In genomic region chr13:100098445-100099116, GRCh38 we compare ENCODE assay signal across 22 cellular contexts. TPM values are rescaled to one million over a fixed set of nuclear protein-coding genes. Genes with fewer than 3 reads are reported as not detected.
A peak's percentile ranks its signal among the peaks of the same experiment; 100 is the strongest.
DNase-seq lines count a peak whose midpoint lies in the region; ATAC-seq, FAIRE-seq and TF ChIP-seq lines count a peak whose summit lies in the region.
"Had no signal": no experiment of that assay in that cellular context is flagged by ENCODE, and none has a peak within 500 bp of the region (broad histone marks: within the 10 kb centered on the region; RNA-seq: fewer than 3 reads in every experiment).

No MANE protein-coding gene starts in this region.

- no peak for ATAC-seq in HCT116
- ATAC-seq: foreskin keratinocyte; stimulated activated naive CD8-positive, alpha-beta T cell treated with anti-CD3 and anti-CD28 coated beads, Interleukin-15, amount 100 ng/mL, for 72 hours had no signal

- CTCF ChIA-PET in HCT116 (lab: Charles Lee) = interaction anchor here (1.6 kb wide), 1 partner anchor 10 kb away, joined by 3 read pairs; the partner anchor contains the start of gene PCCA

- H4K20me1 ChIP-seq in HCT116 (ENCODE audit: insufficient read depth) = no peaks in the 10 kb centered on the region
- no peaks in the 10 kb centered on the region for H4K20me1 ChIP-seq in keratinocyte (ENCODE audit: control insufficient read depth, extremely low read depth, insufficient read depth, low read length)

- RAD21 ChIA-PET in HCT116 (lab: Charles Lee; ENCODE audit: low non-redundant PET in 1 of 2, low total read pairs in 2 of 2, uncharacterized antibody in 2 of 2, unreplicated experiment in 2 of 2) = interaction anchor here in 1 of 2 experiments (0.7 kb wide), 1 partner anchor 416 kb away, joined by 4 read pairs; no protein-coding TSS in a partner anchor

- H3K9ac ChIP-seq in HCT116 (ENCODE audit: low read length) (no peak overlapping the region), keratinocyte (ENCODE audit: control insufficient read depth, extremely low read depth, insufficient read depth, low read length) (no peak overlapping the region)

- H3K27me3 ChIP-seq in HCT116 (ENCODE audit: insufficient read depth, low read length) = no peaks in the 10 kb centered on the region
- no peaks in the 10 kb centered on the region for H3K27me3 ChIP-seq in keratinocyte (ENCODE audit: control insufficient read depth, extremely low read depth, insufficient read depth, low read length)
- no peaks in the 10 kb centered on the region for H3K27me3 ChIP-seq in prostate gland (replicated peaks; ENCODE audit: insufficient read depth)
- H3K27me3 ChIP-seq: BE2C, foreskin keratinocyte had no signal

- intact Hi-C loops in HCT116 (cut with micrococcal nuclease) = no loop called here
- intact Hi-C loops in prostate gland (cut with DNase I) = no loop called here

- TF ChIP-seq POLR2A in HCT116 (IDR thresholded peaks at IDR 0.05; ENCODE audit: borderline replicate concordance, extremely low read depth, insufficient read depth, insufficient read length) = no peak
- TF ChIP-seq POLR2A in prostate gland (IDR thresholded peaks at IDR 0.05) = no peak

- H3K36me3 ChIP-seq in HCT116 (ENCODE audit: control insufficient read depth in 1 of 2, insufficient read depth in 2 of 2, low read length in 2 of 2) (no peaks in the 10 kb centered on the region), keratinocyte (ENCODE audit: control insufficient read depth in 2 of 2, extremely low read depth in 1 of 2, insufficient read depth in 2 of 2, low read length in 2 of 2) (no peaks in the 10 kb centered on the region), prostate gland (no peaks in the 10 kb centered on the region)
- H3K36me3 ChIP-seq: BE2C had no signal

- no TSS peak for BruUV-seq in HCT116 (replicated peaks; lab: Mats Ljungman, UMichigan)

- H3K4me3 ChIP-seq in HCT116 (replicated peaks in 1 of 2; ENCODE audit: low read depth in 1 of 2, low read length in 2 of 2) = no peak overlapping the region
- H3K4me3 ChIP-seq in keratinocyte (ENCODE audit: control insufficient read depth in 2 of 3, extremely low read depth in 1 of 3, insufficient read depth in 2 of 3, low read depth in 1 of 3, low read length in 3 of 3) = no peak overlapping the region
- H3K4me3 ChIP-seq in prostate gland = no peak overlapping the region

- FAIRE-seq in keratinocyte (lab: Jason Lieb, UNC) = peak; percentile 29
- FAIRE-seq: D721Med, GM12892, urothelium cell line had no signal

- H3K9me1 ChIP-seq in keratinocyte (ENCODE audit: control insufficient read depth, extremely low read depth, insufficient read depth, low read length) = no peaks in the 10 kb centered on the region

- TF ChIP-seq CTCF in HCT116 (IDR thresholded peaks at IDR 0.05 in 2 of 3, conservative IDR thresholded peaks at IDR 0.05 in 1 of 3; ENCODE audit: borderline replicate concordance in 1 of 3, insufficient read depth in 1 of 3, low read depth in 2 of 3, low read length in 2 of 3) (no peak), VCaP (conservative IDR thresholded peaks at IDR 0.05) (no peak), keratinocyte (optimal IDR thresholded peaks at IDR 0.05 in 1 of 3, IDR thresholded peaks at IDR 0.05 in 1 of 3, conservative IDR thresholded peaks at IDR 0.05 in 1 of 3; ENCODE audit: extremely low read depth in 1 of 3, insufficient read depth in 2 of 3, low read length in 3 of 3) (no peak), prostate gland (IDR thresholded peaks at IDR 0.05) (no peak)

- H2AFZ ChIP-seq in HCT116 (ENCODE audit: low read depth, low read length, poor library complexity, severe bottlenecking) (no peak overlapping the region), keratinocyte (ENCODE audit: control insufficient read depth, low read length) (no peak overlapping the region)

- no peaks in the 10 kb centered on the region for H3K9me2 ChIP-seq in HCT116 (ENCODE audit: insufficient read depth)

- H3K9me3 ChIP-seq in HCT116 (ENCODE audit: control insufficient read depth in 1 of 2, insufficient read depth in 1 of 2, low read depth in 1 of 2, low read length in 2 of 2) (no peaks in the 10 kb centered on the region), keratinocyte (ENCODE audit: control insufficient read depth, low read depth, low read length) (no peaks in the 10 kb centered on the region), prostate gland (no peaks in the 10 kb centered on the region)
- H3K9me3 ChIP-seq: BE2C had no signal

- 89% methylated on average over 6 of the region's 6 CpGs for WGBS in prostate gland

- TF ChIP-seq RAD21 in HCT116 (IDR thresholded peaks at IDR 0.05; ENCODE audit: low read depth) = no peak

- H3K27ac ChIP-seq in HCT116 (ENCODE audit: low read depth, low read length) (no peak overlapping the region), VCaP (peak overlapping the region; percentile 68), keratinocyte (ENCODE audit: control insufficient read depth, insufficient read depth, low read length) (peak overlapping the region; percentile 29), prostate gland (peak overlapping the region; percentile 76 to 85)
- H3K27ac ChIP-seq: foreskin keratinocyte had no signal

- dilution Hi-C loops in keratinocyte (cut with MboI; ENCODE audit: extremely low pct_ligation_motif_present, low sequenced_read_pairs) = no loop called here

- DNase-seq in HCT116 (ENCODE audit: low read depth, low spot score) (no peak), keratinocyte (ENCODE audit: low read depth, low spot score) (no peak), prostate gland (ENCODE audit: low spot score) (no peak), iPS-NIHi7 (ENCODE audit: extremely low spot score) (no peak), HuH-7.5 (ENCODE audit: low spot score) (no peak), T1000 (lab: John Stamatoyannopoulos, UW) (no peak)
- DNase-seq: activated CD4-positive, alpha-beta T cell treated with anti-CD3 and anti-CD28 coated beads for 4 hours; activated CD8-positive, alpha-beta memory T cell treated with anti-CD3 and anti-CD28 coated beads, Interleukin-2, amount 50 U/mL, for 4 hours; activated gamma-delta T cell treated with Interleukin-2 at 50 U/mL for 16 hours; anterior cingulate cortex; BE2C; foreskin keratinocyte; NCI-H1417; NK-92 treated with Interleukin-12 subunit alpha and Interleukin-12 subunit beta, amount 100 ng/mL, for 24 hours; nucleus accumbens; RPMI8226; stimulated activated CD4-positive, alpha-beta T cell treated with anti-CD3 and anti-CD28 coated beads, Interleukin-2, amount 100 ng/mL, for 24 hours; stimulated activated naive CD8-positive, alpha-beta T cell treated with anti-CD3 and anti-CD28 coated beads, Interleukin-15, amount 100 ng/mL, for 72 hours had no signal

- H3K4me2 ChIP-seq in HCT116 (ENCODE audit: low read length) = no peak overlapping the region
- H3K4me2 ChIP-seq in keratinocyte (ENCODE audit: control insufficient read depth, extremely low read depth, insufficient read depth, low read depth, low read length) = peak overlapping the region; percentile 56

- peaks cover 12 to 18% of the 10 kb centered on the region in 2 experiments for H3K4me1 ChIP-seq in HCT116 (ENCODE audit: control insufficient read depth in 1 of 2, insufficient read depth in 2 of 2, low read length in 2 of 2)
- peaks cover 23% of the 10 kb centered on the region for H3K4me1 ChIP-seq in keratinocyte (ENCODE audit: control insufficient read depth, extremely low read depth, insufficient read depth, low read length)
- peaks cover 8% of the 10 kb centered on the region for H3K4me1 ChIP-seq in prostate gland (replicated peaks)
- H3K4me1 ChIP-seq: BE2C had no signal

- H3K79me2 ChIP-seq in HCT116 (ENCODE audit: insufficient read depth, low read length) (peaks cover 31% of the 10 kb centered on the region), keratinocyte (ENCODE audit: control insufficient read depth, insufficient read depth, low read length) (peaks cover 6% of the 10 kb centered on the region)

- POLR2A ChIA-PET in HCT116 (lab: Charles Lee) = interaction anchor here (1.0 to 2.4 kb wide), 2 partner anchors 10 kb away, joined by 3 to 20 read pairs; partner anchors contain the start of gene PCCA

TF ChIP-seq in HCT116, 20 proteins besides CTCF, POLR2A, EP300 and RAD21:
- TF ChIP-seq EGR1 (IDR thresholded peaks at IDR 0.05; ENCODE audit: low read depth) (no peak), SP1 (IDR thresholded peaks at IDR 0.05; ENCODE audit: low read depth) (0 out of 2 replicates have a peak, but pooled peaks have one; percentile 15), TCF7L2 (IDR thresholded peaks at IDR 0.05; ENCODE audit: borderline replicate concordance, extremely low read depth, insufficient read depth, insufficient read length) (peak; percentile 19), CEBPB (IDR thresholded peaks at IDR 0.05; ENCODE audit: low read depth) (peak; percentile 84)

RNA-seq across cellular contexts. Expression of gene PCCA, which starts 9.7 kb away (rescaled TPM):
- 23.0 TPM for total RNA-seq in HCT116 (2021; ENCODE audit: unreplicated experiment)
- 13.7 and 16.0 TPM in 2 replicates for polyA plus RNA-seq in HCT116 (2012)
- polyA plus RNA-seq in keratinocyte = 3.6 to 8.1 TPM (median 4.1 TPM) in 3 replicates
- polyA plus RNA-seq in keratinocyte (2011; ENCODE audit: low read depth) = 15.5 TPM
- polyA plus RNA-seq in keratinocyte (2011; cell fraction: cytosol; rRNA removed) = 2.8 and 5.8 TPM in 2 replicates
- polyA plus RNA-seq in keratinocyte (2011; cell fraction: nucleus; rRNA removed) = 9.5 and 13.4 TPM in 2 replicates
- 8.0 and 10.0 TPM in 2 replicates for polyA plus RNA-seq in keratinocyte (2012; ENCODE audit: low replicate concordance)
- polyA minus RNA-seq in keratinocyte = 1.2 to 24.2 TPM (median 12.8 TPM) in 3 replicates
- polyA minus RNA-seq in keratinocyte (2011; cell fraction: cytosol; rRNA and poly(A)+ RNA removed) = 10.7 TPM
- 12.6 and 29.6 TPM in 2 replicates for polyA minus RNA-seq in keratinocyte (2011; cell fraction: nucleus; rRNA and poly(A)+ RNA removed)
- total RNA-seq in prostate gland = 10 to 100 TPM; 52.7 to 66.4 TPM
